ENCODE assay signal across 8 cellular contexts in the genomic region with DNA sequence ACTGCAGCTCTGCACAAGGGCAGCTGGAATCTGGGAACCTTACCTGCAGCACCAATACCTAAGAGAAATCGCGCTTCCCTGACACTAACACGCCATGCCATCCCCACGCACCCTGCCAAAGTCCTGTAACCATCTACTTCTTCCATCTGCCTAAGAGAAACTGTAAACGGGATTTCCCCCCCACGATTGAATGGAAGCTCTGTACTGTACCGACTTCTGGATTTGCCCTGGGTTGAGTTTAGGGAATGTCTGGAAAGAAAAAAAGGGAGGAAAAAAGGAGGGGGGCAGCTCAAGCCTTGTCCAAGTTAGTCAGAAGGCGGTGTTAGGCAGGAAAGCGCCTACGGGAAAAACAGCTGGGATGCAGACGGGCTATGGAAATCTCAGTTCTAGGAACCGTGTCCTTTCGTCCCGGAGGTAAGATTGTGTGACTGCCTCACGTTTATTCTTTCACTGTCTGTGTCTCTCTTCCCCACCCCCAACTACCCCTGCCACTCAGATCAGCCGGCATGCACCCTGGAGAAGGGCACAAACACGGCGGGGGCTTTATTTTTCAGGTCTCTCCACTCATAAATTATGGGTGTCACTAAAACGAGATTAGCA.
DNase-seq lines count a peak whose midpoint lies in the region; ATAC-seq and TF ChIP-seq lines count a peak whose summit lies in the region.

No MANE protein-coding gene starts in this region.

- no peak overlapping the region for H3K27ac Mint-ChIP-seq in central memory CD8-positive, alpha-beta T cell (ENCODE audit: low read depth)

- peaks cover 7% of the 10 kb centered on the region for H3K36me3 Mint-ChIP-seq in central memory CD8-positive, alpha-beta T cell (ENCODE audit: insufficient read depth)

- in situ Hi-C loops in GM13976 (cut with MboI; ENCODE audit: low sequenced_read_pairs, unreplicated experiment), result loop anchor here (25.0 kb wide), 1 partner anchor 776 kb away; no protein-coding TSS in a partner anchor

- peaks cover 9% of the 10 kb centered on the region for H3K27me3 Mint-ChIP-seq in central memory CD8-positive, alpha-beta T cell

- H3K4me3 Mint-ChIP-seq in central memory CD8-positive, alpha-beta T cell, result peak overlapping the region; percentile 44

- peak; percentile 45 for DNase-seq in AG08396 (ENCODE audit: low spot score)
- peak; percentile 19 for DNase-seq in HT-29 (ENCODE audit: low spot score)
- DNase-seq in central memory CD8-positive, alpha-beta T cell (ENCODE audit: low spot score in 2 of 2), result no peak
- peak; percentile 44 for DNase-seq in medulla oblongata (ENCODE audit: extremely low spot score)
- no peak for DNase-seq in GF-D8 (lab: John Stamatoyannopoulos, UW)
- no peak for DNase-seq in GM13976 (ENCODE audit: low spot score)
- DNase-seq in activated gamma-delta T cell (lab: John Stamatoyannopoulos, UW), result no peak

- no peaks in the 10 kb centered on the region for H3K9me3 Mint-ChIP-seq in central memory CD8-positive, alpha-beta T cell

- H3K4me1 Mint-ChIP-seq in central memory CD8-positive, alpha-beta T cell, result peaks cover 10% of the 10 kb centered on the region

- no peak for ATAC-seq in central memory CD8-positive, alpha-beta T cell (replicated peaks; ENCODE audit: extremely low read depth, poor library complexity, severe bottlenecking)
- no peak for ATAC-seq in GM18868 (IDR thresholded peaks at IDR 0.05; ENCODE audit: unreplicated experiment)

- no peak for TF ChIP-seq CTCF in GM13976 (IDR thresholded peaks at IDR 0.05; ENCODE audit: borderline replicate concordance, control extremely low read depth, extremely low read depth, insufficient read depth, missing control alignments)

Comparison
In these comparisons a context has a peak if more than half of its experiments do, and no peak if none do; other contexts are left out.
1. DNase-seq: peak in AG08396 (single experiment), HT-29 (single experiment) and medulla oblongata (single experiment); none in central memory CD8-positive, alpha-beta T cell (0 of 2), GF-D8 (single experiment), GM13976 (single experiment) and activated gamma-delta T cell (single experiment).